1 cellular context compared by ENCODE assay signal in genomic region chr13:102800145-102801041, GRCh38.
TF ChIP-seq lines count a peak whose summit lies in the region.

No MANE protein-coding gene starts in this region.

TF ChIP-seq in HCT116, 20 proteins besides CTCF, POLR2A, EP300 and RAD21 (continued from another document):
- TF ChIP-seq REST (IDR thresholded peaks at IDR 0.05; ENCODE audit: low read depth) (no peak), SIN3A (IDR thresholded peaks at IDR 0.05; ENCODE audit: low read depth) (peak; percentile 40; the same call in 1 of the 2 replicates), EZH2 (IDR thresholded peaks at IDR 0.05) (no peak), EZH2phosphoT487 (IDR thresholded peaks at IDR 0.05; ENCODE audit: borderline replicate concordance) (no peak), ELF1 (IDR thresholded peaks at IDR 0.05; ENCODE audit: borderline replicate concordance, low read depth) (no peak), EGR1 (IDR thresholded peaks at IDR 0.05; ENCODE audit: low read depth) (no peak), ZNF274 (IDR thresholded peaks at IDR 0.05; ENCODE audit: low read depth, low read length) (no peak), TCF7L2 (IDR thresholded peaks at IDR 0.05; ENCODE audit: borderline replicate concordance, extremely low read depth, insufficient read depth, insufficient read length) (no peak), CBX3 (IDR thresholded peaks at IDR 0.05; ENCODE audit: low read depth) (no peak), JUND (IDR thresholded peaks at IDR 0.05) (no peak)
